Comparison of ENCODE assay signal across 15 cellular contexts in genomic region chr11:73312036-73312435, GRCh38. TPM values are rescaled to one million over a fixed set of nuclear protein-coding genes. Genes with fewer than 3 reads are reported as not detected.
DNase-seq lines count a peak whose midpoint lies in the region; ATAC-seq and TF ChIP-seq lines count a peak whose summit lies in the region.
"Had no signal": no experiment of that assay in that cellular context is flagged by ENCODE, and none has a peak within 500 bp of the region (broad histone marks: within the 10 kb centered on the region; RNA-seq: fewer than 3 reads in every experiment).

No MANE protein-coding gene starts in this region.

- H3K36me3 Mint-ChIP-seq in activated T-helper 1 cell treated with anti-CD3 and anti-CD28 coated beads, Interleukin-12 subunit alpha, Interleukin-12 subunit beta, Interleukin-2, Interleukin-4 antibody, amounts not matched to agents 30 ng/mL and 10 ng/mL and 1 ng/mL, durations not matched to agents 14 hours and 24 hours and 36 hours (ENCODE audit: low read depth): no peaks in the 10 kb centered on the region

- peak overlapping the region; percentile 12 to 43 for H3K9ac ChIP-seq in duodenal mucosa (ENCODE audit: low read depth in 1 of 2, low read length in 2 of 2)

- H3K4me1 Mint-ChIP-seq in activated T-helper 1 cell treated with anti-CD3 and anti-CD28 coated beads, Interleukin-12 subunit alpha, Interleukin-12 subunit beta, Interleukin-2, Interleukin-4 antibody, amounts not matched to agents 30 ng/mL and 10 ng/mL and 1 ng/mL, durations not matched to agents 14 hours and 24 hours and 36 hours (ENCODE audit: low read depth): peaks cover 18% of the 10 kb centered on the region

- H3K27me3 ChIP-seq in MG63 (no peaks in the 10 kb centered on the region), duodenal mucosa (ENCODE audit: control insufficient read depth in 1 of 2, insufficient read depth in 2 of 2, low read length in 2 of 2) (peaks cover 0 to 4% of the 10 kb centered on the region in 2 donors), muscle layer of duodenum (ENCODE audit: low read depth, low read length) (no peaks in the 10 kb centered on the region), testis (no peaks in the 10 kb centered on the region), body of pancreas (no peaks in the 10 kb centered on the region)

- intact Hi-C loops in testis (cut with DNase I; ENCODE audit: low total_unique reads): no loop called here
- intact Hi-C loops in activated T-helper 1 cell treated with anti-CD3 and anti-CD28 coated beads, Interleukin-12 subunit alpha, Interleukin-12 subunit beta, Interleukin-2, Interleukin-4 antibody, amounts not matched to agents 30 ng/mL and 10 ng/mL and 1 ng/mL, durations not matched to agents 14 hours and 24 hours and 36 hours (cut with micrococcal nuclease): no loop called here
- intact Hi-C loops in body of pancreas (cut with DNase I): no loop called here

- no peak overlapping the region for H3K27ac Mint-ChIP-seq in activated T-helper 1 cell treated with anti-CD3 and anti-CD28 coated beads, Interleukin-12 subunit alpha, Interleukin-12 subunit beta, Interleukin-2, Interleukin-4 antibody, amounts not matched to agents 30 ng/mL and 10 ng/mL and 1 ng/mL, durations not matched to agents 14 hours and 24 hours and 36 hours

- no peak overlapping the region for H3K4me3 Mint-ChIP-seq in activated T-helper 1 cell treated with anti-CD3 and anti-CD28 coated beads, Interleukin-12 subunit alpha, Interleukin-12 subunit beta, Interleukin-2, Interleukin-4 antibody, amounts not matched to agents 30 ng/mL and 10 ng/mL and 1 ng/mL, durations not matched to agents 14 hours and 24 hours and 36 hours

- no peak for ATAC-seq in body of pancreas
- ATAC-seq: sciatic nerve had no signal

- no peaks in the 10 kb centered on the region for H3K9me3 Mint-ChIP-seq in activated T-helper 1 cell treated with anti-CD3 and anti-CD28 coated beads, Interleukin-12 subunit alpha, Interleukin-12 subunit beta, Interleukin-2, Interleukin-4 antibody, amounts not matched to agents 30 ng/mL and 10 ng/mL and 1 ng/mL, durations not matched to agents 14 hours and 24 hours and 36 hours

- DNase-seq in MG63: no peak
- DNase-seq in testis: no peak
- no peak for DNase-seq in activated T-helper 1 cell treated with anti-CD3 and anti-CD28 coated beads, Interleukin-12 subunit alpha, Interleukin-12 subunit beta, Interleukin-2, Interleukin-4 antibody, amounts not matched to agents 30 ng/mL and 10 ng/mL and 1 ng/mL, durations not matched to agents 14 hours and 24 hours and 36 hours (ENCODE audit: low spot score)
- no peak for DNase-seq in HUDEP-2 (lab: John Stamatoyannopoulos, UW; ENCODE audit: unreplicated experiment in 76 of 76)
- DNase-seq in amygdala (lab: John Stamatoyannopoulos, UW): no peak
- no peak for DNase-seq in body of pancreas
- DNase-seq: activated CD8-positive, alpha-beta memory T cell treated with anti-CD3 and anti-CD28 coated beads, Interleukin-2, amount 50 U/mL, for 48 hours; dermis blood vessel endothelial cell; DMS79 treated with DMSO at 0.1 percent for 48 hours; NCI-H1436 treated with DMSO at 0.1 percent for 48 hours; stimulated activated CD8-positive, alpha-beta memory T cell treated with anti-CD3 and anti-CD28 coated beads, Interleukin-4, amount 100 ng/mL, for 48 hours had no signal

- H3K4me1 ChIP-seq in duodenal mucosa (ENCODE audit: control insufficient read depth in 1 of 2, insufficient read depth in 2 of 2, low read length in 2 of 2) (peaks cover 15 to 19% of the 10 kb centered on the region in 2 donors), muscle layer of duodenum (ENCODE audit: control insufficient read depth in 1 of 2, insufficient read depth in 2 of 2, low read length in 2 of 2) (peaks cover 22 to 58% of the 10 kb centered on the region in 2 donors), testis (peaks cover 49% of the 10 kb centered on the region), body of pancreas (peaks cover 56% of the 10 kb centered on the region)

- TF ChIP-seq POLR2A in testis (IDR thresholded peaks at IDR 0.05) (no peak), body of pancreas (IDR thresholded peaks at IDR 0.05) (no peak)

- H3K27me3 Mint-ChIP-seq in activated T-helper 1 cell treated with anti-CD3 and anti-CD28 coated beads, Interleukin-12 subunit alpha, Interleukin-12 subunit beta, Interleukin-2, Interleukin-4 antibody, amounts not matched to agents 30 ng/mL and 10 ng/mL and 1 ng/mL, durations not matched to agents 14 hours and 24 hours and 36 hours (ENCODE audit: insufficient read depth): peaks cover 13% of the 10 kb centered on the region

- H3K9me3 ChIP-seq in MG63: no peaks in the 10 kb centered on the region
- H3K9me3 ChIP-seq in duodenal mucosa (ENCODE audit: control insufficient read depth in 1 of 2, low read length in 2 of 2): no peaks in the 10 kb centered on the region
- no peaks in the 10 kb centered on the region for H3K9me3 ChIP-seq in muscle layer of duodenum (ENCODE audit: control insufficient read depth in 1 of 2, low read length in 2 of 2)
- no peaks in the 10 kb centered on the region for H3K9me3 ChIP-seq in testis
- no peaks in the 10 kb centered on the region for H3K9me3 ChIP-seq in body of pancreas

- H3K36me3 ChIP-seq in MG63: peaks cover 44% of the 10 kb centered on the region
- no peaks in the 10 kb centered on the region for H3K36me3 ChIP-seq in duodenal mucosa (ENCODE audit: control insufficient read depth in 1 of 2, insufficient read depth in 2 of 2, low read length in 2 of 2)
- peaks cover 0 to 4% of the 10 kb centered on the region in 2 donors for H3K36me3 ChIP-seq in muscle layer of duodenum (ENCODE audit: control insufficient read depth in 1 of 2, insufficient read depth in 2 of 2, low read length in 2 of 2)
- no peaks in the 10 kb centered on the region for H3K36me3 ChIP-seq in testis (ENCODE audit: low read depth, missing control alignments)
- no peaks in the 10 kb centered on the region for H3K36me3 ChIP-seq in body of pancreas (replicated peaks in 1 of 2; ENCODE audit: insufficient read depth in 1 of 2, low read depth in 2 of 2)

- peak overlapping the region; percentile 19 for H3K4me3 ChIP-seq in MG63
- peak overlapping the region; percentile 29 to 36 for H3K4me3 ChIP-seq in duodenal mucosa (ENCODE audit: low read depth in 1 of 2, low read length in 2 of 2)
- H3K4me3 ChIP-seq in muscle layer of duodenum (ENCODE audit: low read depth in 1 of 2, low read length in 2 of 2): peak overlapping the region; percentile 28 to 84
- H3K4me3 ChIP-seq in testis: peak overlapping the region in 1 of 2 donors; percentile 21
- H3K4me3 ChIP-seq in body of pancreas: no peak overlapping the region

- 63 to 67% methylated on average over 2 of the region's 2 CpGs for WGBS in testis, 2 donors
- 75% methylated on average over 2 of the region's 2 CpGs for WGBS in body of pancreas, 2 donors

- no peak for TF ChIP-seq CTCF in testis (IDR thresholded peaks at IDR 0.05)
- TF ChIP-seq CTCF in body of pancreas (IDR thresholded peaks at IDR 0.05): no peak

- no peak overlapping the region for H3K27ac ChIP-seq in duodenal mucosa (ENCODE audit: low read depth, low read length)
- H3K27ac ChIP-seq in muscle layer of duodenum (ENCODE audit: low read length): peak overlapping the region; percentile 92
- H3K27ac ChIP-seq in testis: peak overlapping the region; percentile 56 to 96
- H3K27ac ChIP-seq in body of pancreas: no peak overlapping the region

RNA-seq across cellular contexts. Expression of gene ARHGEF17, which starts 4.0 kb away (rescaled TPM):
- total RNA-seq in MG63 (2014; rRNA removed; shearing (Covaris generic); ENCODE audit: low replicate concordance): 4.7 and 10.9 TPM in 2 replicates
- total RNA-seq in testis (10 to 100 TPM; 50.1 to 58.5 TPM), body of pancreas (10 to 100 TPM; 19.2 to 28.0 TPM)
- polyA plus RNA-seq in testis (ENCODE audit: insufficient read depth, low read depth, low replicate concordance): 29.4 TPM
- 0.05 TPM in 1 of 2 replicates, not detected in the other for total RNA-seq in activated T-helper 1 cell treated with anti-CD3 and anti-CD28 coated beads, Interleukin-12 subunit alpha, Interleukin-12 subunit beta, Interleukin-2, Interleukin-4 antibody, amounts not matched to agents 30 ng/mL and 10 ng/mL and 1 ng/mL, durations not matched to agents 14 hours and 24 hours and 36 hours

RNA-seq across cellular contexts. Expression of gene P2RY6, which starts 39.9 kb away (rescaled TPM):
- total RNA-seq in MG63 (2014; rRNA removed; shearing (Covaris generic); ENCODE audit: low replicate concordance): 6.7 and 23.4 TPM in 2 replicates
- total RNA-seq in testis (under 1 TPM; 0.25 to 0.47 TPM), body of pancreas (not detected)
- 2.7 TPM for polyA plus RNA-seq in testis (ENCODE audit: insufficient read depth, low read depth, low replicate concordance)
- total RNA-seq in activated T-helper 1 cell treated with anti-CD3 and anti-CD28 coated beads, Interleukin-12 subunit alpha, Interleukin-12 subunit beta, Interleukin-2, Interleukin-4 antibody, amounts not matched to agents 30 ng/mL and 10 ng/mL and 1 ng/mL, durations not matched to agents 14 hours and 24 hours and 36 hours: not detected in 2 replicates
- total RNA-seq: dermis blood vessel endothelial cell; T-helper 2 cell treated with Interferon-gamma antibody and Interleukin-4, amounts not matched to agents 100 ng/mL and 5 ng/mL, for 36 hours had no signal

Comparison
In these comparisons a context has a peak if more than half of its experiments do, and no peak if none do; other contexts are left out.
1. H3K4me3 ChIP-seq: peak in MG63 (single experiment), duodenal mucosa (2 of 2) and muscle layer of duodenum (2 of 2); none in body of pancreas (0 of 2).
2. H3K27ac ChIP-seq: peak in muscle layer of duodenum (single experiment) and testis (2 of 2); none in duodenal mucosa (single experiment) and body of pancreas (0 of 4).